Comparison of ENCODE assay signal across 15 cellular contexts in the genomic region with DNA sequence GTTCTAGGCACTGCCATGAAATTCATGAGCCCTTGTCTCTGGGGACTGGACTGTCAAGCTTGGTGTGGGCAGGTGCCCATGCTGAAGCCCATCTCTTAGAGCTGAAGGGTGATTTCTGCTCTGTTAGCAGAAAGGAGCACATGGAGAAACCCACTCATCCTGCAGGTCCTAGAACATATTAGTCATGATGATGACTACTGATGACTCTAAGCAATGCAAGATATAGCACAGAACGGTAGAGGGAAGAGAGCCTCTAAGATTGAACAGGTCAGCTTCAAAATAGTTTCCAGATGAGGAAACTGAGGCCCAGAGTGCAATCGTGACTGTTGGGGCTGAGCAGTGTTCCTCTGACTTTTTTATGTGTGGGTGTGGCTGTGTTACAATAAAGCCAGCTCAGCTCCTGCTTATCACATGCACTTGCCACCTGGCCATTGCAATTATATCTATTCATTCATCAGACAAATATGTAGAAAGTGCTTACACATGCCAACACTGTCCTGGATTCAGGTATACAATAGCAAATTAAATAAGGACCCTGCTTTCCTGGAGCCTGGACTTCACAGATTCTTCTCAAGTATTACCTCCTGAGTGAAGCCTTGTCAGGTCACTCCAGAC.
DNase-seq lines count a peak whose midpoint lies in the region; ATAC-seq and TF ChIP-seq lines count a peak whose summit lies in the region.
"Had no signal": no experiment of that assay in that cellular context is flagged by ENCODE, and none has a peak within 500 bp of the region (broad histone marks: within the 10 kb centered on the region; RNA-seq: fewer than 3 reads in every experiment).

No MANE protein-coding gene starts in this region.

- 8 to 9% methylated on average over 2 of the region's 2 CpGs for WGBS in GM23248 (ENCODE audit: low coverage in 1 of 2, low lambda C conversion rate in 2 of 2, missing lambda C conversion rate in 2 of 2), 2 experiments
- WGBS in lower leg skin, 2 donors, result 41 to 56% methylated on average over 2 of the region's 2 CpGs

- H2AFZ ChIP-seq in GM23248, result no peak overlapping the region
- H2AFZ ChIP-seq: GM23338 had no signal

- no peaks in the 10 kb centered on the region for H3K9me2 ChIP-seq in GM23248 (ENCODE audit: insufficient read depth)

- H3K9me3 ChIP-seq in GM23248 (ENCODE audit: low read depth), result no peaks in the 10 kb centered on the region
- H3K9me3 ChIP-seq: A549, BE2C had no signal

- no peaks in the 10 kb centered on the region for H4K20me1 ChIP-seq in GM23248 (ENCODE audit: insufficient read depth)

- H3K27ac ChIP-seq in GM23248 (no peak overlapping the region), epithelial cell of prostate (no peak overlapping the region)
- H3K27ac ChIP-seq: A549, C4-2B had no signal

- in situ Hi-C loops in GM23248 (cut with MboI), result no loop called here

- no peaks in the 10 kb centered on the region for H3K36me3 ChIP-seq in GM23248 (ENCODE audit: low read depth)
- H3K36me3 ChIP-seq: BE2C had no signal

- no peaks in the 10 kb centered on the region for H3K79me2 ChIP-seq in GM23248 (ENCODE audit: insufficient read depth)

- no peak overlapping the region for H3K9ac ChIP-seq in GM23248

- TF ChIP-seq CTCF in lower leg skin (IDR thresholded peaks at IDR 0.05) (no peak), GM20000 (IDR thresholded peaks at IDR 0.05; ENCODE audit: extremely low read depth, missing control alignments) (no peak)

- TF ChIP-seq POLR2A in lower leg skin (IDR thresholded peaks at IDR 0.05), result no peak

- H3K4me3 ChIP-seq in GM23248 (no peak overlapping the region), lower leg skin (ENCODE audit: low read depth, poor library complexity, severe bottlenecking) (no peak overlapping the region)
- H3K4me3 ChIP-seq: A549, GM12878, GM23338 had no signal

- H3K4me1 ChIP-seq in GM23248 (ENCODE audit: insufficient read depth), result no peaks in the 10 kb centered on the region
- H3K4me1 ChIP-seq: A549, BE2C had no signal

- no peak overlapping the region for H3K4me2 ChIP-seq in GM23248 (ENCODE audit: unreplicated experiment)
- H3K4me2 ChIP-seq: A549, GM23338 had no signal

- H3F3A ChIP-seq in GM23248 (ENCODE audit: insufficient read depth), result no peaks in the 10 kb centered on the region

- intact Hi-C loops in left colon (cut with DNase I, micrococcal nuclease), result no loop called here
- intact Hi-C loops in lower leg skin (cut with DNase I; ENCODE audit: low total_unique reads), result no loop called here

- ATAC-seq in left colon, result peak; percentile 56
- ATAC-seq: A549, GM12878, GM23338 had no signal

- H3K27me3 ChIP-seq in GM23248 (replicated peaks; ENCODE audit: insufficient read depth), result no peaks in the 10 kb centered on the region
- H3K27me3 ChIP-seq: BE2C had no signal

- DNase-seq in GM23248, result peak; percentile 11
- DNase-seq in NCI-H69 (lab: John Stamatoyannopoulos, UW), result peak; percentile 35
- DNase-seq in epithelial cell of prostate (ENCODE audit: low read depth, low spot score), result peak; percentile 8
- DNase-seq in left colon, result no peak
- no peak for DNase-seq in lower leg skin (ENCODE audit: low spot score in 2 of 2)
- DNase-seq in stimulated activated naive CD4-positive, alpha-beta T cell (lab: John Stamatoyannopoulos, UW), result no peak
- DNase-seq in GM20000 (ENCODE audit: low spot score), result no peak
- DNase-seq: BE2C; CD4-positive, alpha-beta memory T cell; DMS79; H7 had no signal

Comparison
In these comparisons a context has a peak if more than half of its experiments do, and no peak if none do; other contexts are left out.
1. DNase-seq: peak in GM23248 (single experiment), NCI-H69 (single experiment) and epithelial cell of prostate (single experiment); none in left colon (0 of 2), lower leg skin (0 of 2), stimulated activated naive CD4-positive, alpha-beta T cell (0 of 6) and GM20000 (single experiment).